11 cellular contexts compared by ENCODE assay signal in the genomic region with DNA sequence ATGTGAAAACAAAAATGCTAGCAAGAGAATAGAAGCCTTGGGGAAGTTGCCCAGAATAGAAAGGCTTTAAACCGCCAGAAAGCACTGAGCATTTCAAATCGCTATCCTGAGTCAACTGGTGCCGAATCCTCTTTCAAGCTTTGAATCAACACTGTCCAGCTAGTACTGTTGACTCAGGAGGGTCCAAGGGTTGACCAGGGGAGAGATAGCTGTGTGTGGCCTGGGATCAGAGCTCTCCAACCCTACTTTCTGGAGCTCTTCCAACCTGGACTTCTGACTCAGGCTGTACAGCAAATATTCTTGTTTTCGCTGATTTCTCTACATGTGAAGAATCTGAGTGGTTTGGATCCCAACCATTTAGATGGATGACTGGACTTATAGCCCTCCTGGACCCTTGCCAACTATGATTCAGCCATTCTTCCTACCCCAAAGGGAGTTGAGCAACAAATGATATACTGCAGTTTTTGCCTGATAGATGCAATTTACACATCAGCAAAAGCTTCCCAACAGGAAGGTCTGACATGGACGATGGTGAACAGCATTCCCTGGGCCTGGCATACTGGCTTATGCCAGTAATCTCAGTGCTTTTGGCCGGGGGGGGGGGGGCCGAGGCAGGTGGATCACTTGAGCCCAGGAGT.
DNase-seq lines count a peak whose midpoint lies in the region; ATAC-seq, FAIRE-seq and TF ChIP-seq lines count a peak whose summit lies in the region.
"Had no signal": no experiment of that assay in that cellular context is flagged by ENCODE, and none has a peak within 500 bp of the region (broad histone marks: within the 10 kb centered on the region; RNA-seq: fewer than 3 reads in every experiment).

No MANE protein-coding gene starts in this region.

- ATAC-seq in naive thymus-derived CD8-positive, alpha-beta T cell: no peak
- no peak for ATAC-seq in HG03571 (IDR thresholded peaks at IDR 0.05; ENCODE audit: unreplicated experiment)

- peaks cover 0 to 19% (median 6%) of the 10 kb centered on the region in 5 donors for H3K27me3 Mint-ChIP-seq in naive thymus-derived CD8-positive, alpha-beta T cell

- 21 to 46% (median 35%) methylated on average over 7 of the region's 7 CpGs for WGBS in small intestine, 3 donors

- POLR2A ChIA-PET in HEK293 (lab: Yijun Ruan, JAX): interaction anchor here (0.8 kb wide), 1 partner anchor 27 kb away, joined by 3 read pairs; no protein-coding TSS in a partner anchor
- POLR2A ChIA-PET in naive thymus-derived CD8-positive, alpha-beta T cell (lab: Charles Lee): no interaction called here
- POLR2A ChIA-PET in GM10248 (lab: Yijun Ruan, JAX): no interaction called here

- H3K27me3 ChIP-seq in small intestine (ENCODE audit: control insufficient read depth in 2 of 2, insufficient read depth in 2 of 2, low read length in 2 of 2): peaks cover 2% of the 10 kb centered on the region in 2 donors

- peaks cover 0 to 4% (median 4%) of the 10 kb centered on the region in 3 donors for H3K36me3 Mint-ChIP-seq in naive thymus-derived CD8-positive, alpha-beta T cell

- CTCF ChIA-PET in HEK293 (lab: Yijun Ruan, JAX): interaction anchor here (1.0 kb wide), 1 partner anchor 201 kb away, joined by 4 read pairs; no protein-coding TSS in a partner anchor
- CTCF ChIA-PET in GM10248 (lab: Yijun Ruan, JAX): interaction anchor here (0.9 kb wide), 1 partner anchor 11 kb away, joined by 5 read pairs; no protein-coding TSS in a partner anchor

- H3K4me1 ChIP-seq in HEK293 (ENCODE audit: control insufficient read depth, insufficient read depth, low read length) (0 out of 2 replicates have a peak, but pooled peaks cover 2% of the 10 kb centered on the region), small intestine (ENCODE audit: control insufficient read depth in 2 of 2, insufficient read depth in 1 of 2, low read depth in 1 of 2, low read length in 1 of 2) (peaks cover 0 to 10% of the 10 kb centered on the region in 2 donors)

- DNase-seq in OCI-M1 (lab: John Stamatoyannopoulos, UW): peak; percentile 3
- peak; percentile 91 for DNase-seq in fibroblast of pulmonary artery (ENCODE audit: low read depth)
- peak; percentile 83 for DNase-seq in small intestine
- no peak for DNase-seq in naive thymus-derived CD8-positive, alpha-beta T cell
- DNase-seq in GM10248 (ENCODE audit: extremely low spot score): no peak
- no peak for DNase-seq in GM10266 (ENCODE audit: extremely low spot score)
- DNase-seq: NCI-H1694 had no signal

- no peak overlapping the region for H3K4me3 Mint-ChIP-seq in naive thymus-derived CD8-positive, alpha-beta T cell

- TF ChIP-seq CTCF in HEK293 (tag by site-specific recombination; IDR thresholded peaks at IDR 0.05) (no peak), fibroblast of pulmonary artery (IDR thresholded peaks at IDR 0.05; ENCODE audit: low read length, missing control alignments) (no peak), GM10248 (IDR thresholded peaks at IDR 0.05; ENCODE audit: control extremely low read depth, extremely low read depth, low read depth, missing control alignments) (no peak), GM10266 (IDR thresholded peaks at IDR 0.05; ENCODE audit: control insufficient read depth, insufficient read depth, low read depth, missing control alignments) (no peak)

- no peak for FAIRE-seq in small intestine (lab: Jason Lieb, UNC)
- FAIRE-seq: endometrium, GM18507 had no signal

- H3K27ac ChIP-seq in HEK293 (ENCODE audit: extremely low read depth, low read depth, low read length) (0 out of 2 replicates have a peak overlapping the region, but pooled peaks have one; percentile 24), small intestine (ENCODE audit: low read depth in 1 of 2, low read length in 1 of 2) (peak overlapping the region in 1 of 2 donors; percentile 26)

- no peaks in the 10 kb centered on the region for H3K9me3 ChIP-seq in HEK293 (ENCODE audit: control insufficient read depth, insufficient read depth, low read depth, low read length)
- no peaks in the 10 kb centered on the region for H3K9me3 ChIP-seq in small intestine (ENCODE audit: control insufficient read depth, low read depth)

- no peak overlapping the region for H3K27ac Mint-ChIP-seq in naive thymus-derived CD8-positive, alpha-beta T cell

- H3K4me1 Mint-ChIP-seq in naive thymus-derived CD8-positive, alpha-beta T cell: peaks cover 0 to 9% (median 2%) of the 10 kb centered on the region in 4 donors

- H3K9me3 Mint-ChIP-seq in naive thymus-derived CD8-positive, alpha-beta T cell: peaks cover 0 to 11% (median 8%) of the 10 kb centered on the region in 9 donors

- H3K4me3 ChIP-seq in HEK293 (ENCODE audit: low read depth, low read length) (no peak overlapping the region), fibroblast of pulmonary artery (replicated peaks; ENCODE audit: low read depth, low read length) (no peak overlapping the region), small intestine (ENCODE audit: low read depth in 1 of 2, low read length in 2 of 2) (no peak overlapping the region)

- H3K36me3 ChIP-seq in HEK293 (ENCODE audit: control insufficient read depth in 2 of 2, insufficient read depth in 1 of 2, low read length in 2 of 2) (no peaks in the 10 kb centered on the region), small intestine (ENCODE audit: control insufficient read depth in 2 of 2, insufficient read depth in 2 of 2, low read length in 2 of 2) (no peaks in the 10 kb centered on the region)

TF ChIP-seq in HEK293, 187 proteins besides CTCF, POLR2A, EP300 and RAD21:
- TF ChIP-seq, protein P1, sequence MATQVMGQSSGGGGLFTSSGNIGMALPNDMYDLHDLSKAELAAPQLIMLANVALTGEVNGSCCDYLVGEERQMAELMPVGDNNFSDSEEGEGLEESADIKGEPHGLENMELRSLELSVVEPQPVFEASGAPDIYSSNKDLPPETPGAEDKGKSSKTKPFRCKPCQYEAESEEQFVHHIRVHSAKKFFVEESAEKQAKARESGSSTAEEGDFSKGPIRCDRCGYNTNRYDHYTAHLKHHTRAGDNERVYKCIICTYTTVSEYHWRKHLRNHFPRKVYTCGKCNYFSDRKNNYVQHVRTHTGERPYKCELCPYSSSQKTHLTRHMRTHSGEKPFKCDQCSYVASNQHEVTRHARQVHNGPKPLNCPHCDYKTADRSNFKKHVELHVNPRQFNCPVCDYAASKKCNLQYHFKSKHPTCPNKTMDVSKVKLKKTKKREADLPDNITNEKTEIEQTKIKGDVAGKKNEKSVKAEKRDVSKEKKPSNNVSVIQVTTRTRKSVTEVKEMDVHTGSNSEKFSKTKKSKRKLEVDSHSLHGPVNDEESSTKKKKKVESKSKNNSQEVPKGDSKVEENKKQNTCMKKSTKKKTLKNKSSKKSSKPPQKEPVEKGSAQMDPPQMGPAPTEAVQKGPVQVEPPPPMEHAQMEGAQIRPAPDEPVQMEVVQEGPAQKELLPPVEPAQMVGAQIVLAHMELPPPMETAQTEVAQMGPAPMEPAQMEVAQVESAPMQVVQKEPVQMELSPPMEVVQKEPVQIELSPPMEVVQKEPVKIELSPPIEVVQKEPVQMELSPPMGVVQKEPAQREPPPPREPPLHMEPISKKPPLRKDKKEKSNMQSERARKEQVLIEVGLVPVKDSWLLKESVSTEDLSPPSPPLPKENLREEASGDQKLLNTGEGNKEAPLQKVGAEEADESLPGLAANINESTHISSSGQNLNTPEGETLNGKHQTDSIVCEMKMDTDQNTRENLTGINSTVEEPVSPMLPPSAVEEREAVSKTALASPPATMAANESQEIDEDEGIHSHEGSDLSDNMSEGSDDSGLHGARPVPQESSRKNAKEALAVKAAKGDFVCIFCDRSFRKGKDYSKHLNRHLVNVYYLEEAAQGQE (tag by site-specific recombination; IDR thresholded peaks at IDR 0.05): 0 out of 2 replicates have a peak, but pooled peaks have one; percentile 16
- TF ChIP-seq ZNF660 (tag by site-specific recombination; IDR thresholded peaks at IDR 0.05): peak; percentile 47; the same call in 1 of the 2 replicates
- no peak for TF ChIP-seq ZNF302 (tag by site-specific recombination; IDR thresholded peaks at IDR 0.05; ENCODE audit: low read depth)
- TF ChIP-seq ZNF112 (tag by site-specific recombination; IDR thresholded peaks at IDR 0.05): no peak
- 0 out of 2 replicates have a peak, but pooled peaks have one; percentile 11 for TF ChIP-seq PRDM1 (tag by site-specific recombination; IDR thresholded peaks at IDR 0.05)
- TF ChIP-seq ZNF76 (tag by site-specific recombination; IDR thresholded peaks at IDR 0.05; ENCODE audit: borderline replicate concordance, low read depth): no peak
- TF ChIP-seq, protein P2, sequence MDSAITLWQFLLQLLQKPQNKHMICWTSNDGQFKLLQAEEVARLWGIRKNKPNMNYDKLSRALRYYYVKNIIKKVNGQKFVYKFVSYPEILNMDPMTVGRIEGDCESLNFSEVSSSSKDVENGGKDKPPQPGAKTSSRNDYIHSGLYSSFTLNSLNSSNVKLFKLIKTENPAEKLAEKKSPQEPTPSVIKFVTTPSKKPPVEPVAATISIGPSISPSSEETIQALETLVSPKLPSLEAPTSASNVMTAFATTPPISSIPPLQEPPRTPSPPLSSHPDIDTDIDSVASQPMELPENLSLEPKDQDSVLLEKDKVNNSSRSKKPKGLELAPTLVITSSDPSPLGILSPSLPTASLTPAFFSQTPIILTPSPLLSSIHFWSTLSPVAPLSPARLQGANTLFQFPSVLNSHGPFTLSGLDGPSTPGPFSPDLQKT (IDR thresholded peaks at IDR 0.05; ENCODE audit: borderline replicate concordance, low read depth, low read length): no peak

Comparison
In these comparisons a context has a peak if more than half of its experiments do, and no peak if none do; other contexts are left out.
1. DNase-seq: peak in OCI-M1 (single experiment), fibroblast of pulmonary artery (single experiment) and small intestine (single experiment); none in naive thymus-derived CD8-positive, alpha-beta T cell (0 of 10), GM10248 (single experiment) and GM10266 (single experiment).